ENCODE assay signal across 21 cellular contexts in genomic region chr4:121648518-121648917, GRCh38. TPM values are rescaled to one million over a fixed set of nuclear protein-coding genes. Genes with fewer than 3 reads are reported as not detected.
DNase-seq lines count a peak whose midpoint lies in the region; ATAC-seq and TF ChIP-seq lines count a peak whose summit lies in the region.
"Had no signal": no experiment of that assay in that cellular context is flagged by ENCODE, and none has a peak within 500 bp of the region (broad histone marks: within the 10 kb centered on the region; RNA-seq: fewer than 3 reads in every experiment).

No MANE protein-coding gene starts in this region.

- WGBS in trophoblast cell (ENCODE audit: extremely low coverage, insufficient coverage, insufficient read length): no CpG with 5 or more reads among the region's 3 CpGs

- no peak overlapping the region for H2BK120ac ChIP-seq in trophoblast cell (ENCODE audit: insufficient read depth, low read length, poor library complexity)

- H3K14ac ChIP-seq in trophoblast cell (ENCODE audit: low read length): no peak overlapping the region

- H4K8ac ChIP-seq in trophoblast cell (ENCODE audit: low read depth, low read length): no peak overlapping the region

- no peak overlapping the region for H2AK5ac ChIP-seq in trophoblast cell (ENCODE audit: low read length)

- H3K27ac ChIP-seq in trophoblast cell (ENCODE audit: low read depth, low read length): no peak overlapping the region

- no peaks in the 10 kb centered on the region for H3K79me1 ChIP-seq in trophoblast cell (ENCODE audit: low read length)

- H2BK5ac ChIP-seq in trophoblast cell (ENCODE audit: low read depth, low read length, poor library complexity): no peak overlapping the region

- TF ChIP-seq CTCF in fibroblast of the aortic adventitia (IDR thresholded peaks at IDR 0.05; ENCODE audit: insufficient read depth, low read length): no peak

- H2AFZ ChIP-seq in trophoblast cell (ENCODE audit: insufficient read depth, low read length, poor library complexity): no peak overlapping the region

- H3K4ac ChIP-seq in trophoblast cell (ENCODE audit: low read depth, low read length): no peak overlapping the region

- H3K18ac ChIP-seq in trophoblast cell (ENCODE audit: low read length): no peak overlapping the region

- H3K27me3 ChIP-seq in adipocyte (replicated peaks; ENCODE audit: control insufficient read depth, insufficient read depth, low read length): no peaks in the 10 kb centered on the region
- H3K27me3 ChIP-seq in trophoblast cell (ENCODE audit: insufficient read depth, low read length): no peaks in the 10 kb centered on the region

- no peak overlapping the region for H2BK12ac ChIP-seq in trophoblast cell (ENCODE audit: low read length)

- no peaks in the 10 kb centered on the region for H3K9me3 ChIP-seq in adipocyte (ENCODE audit: control insufficient read depth, low read length)
- no peaks in the 10 kb centered on the region for H3K9me3 ChIP-seq in trophoblast cell (ENCODE audit: insufficient read depth, low read depth, low read length)
- H3K9me3 ChIP-seq: BE2C had no signal

- H4K91ac ChIP-seq in trophoblast cell (ENCODE audit: low read depth, low read length): no peak overlapping the region

- no peak overlapping the region for H3K9ac ChIP-seq in adipocyte (ENCODE audit: low read length)
- no peak overlapping the region for H3K9ac ChIP-seq in trophoblast cell (ENCODE audit: low read length)

- H4K12ac ChIP-seq in trophoblast cell (ENCODE audit: low read depth, low read length): no peak overlapping the region

- DNase-seq in ELF-1 (ENCODE audit: low read depth, low spot score) (peak; percentile 16), adipocyte (ENCODE audit: low read depth) (peak; percentile 15), fibroblast of the aortic adventitia (ENCODE audit: low read depth) (peak; percentile 90), trophoblast cell (peak; percentile 62 to 67), SKM-1 (lab: John Stamatoyannopoulos, UW; ENCODE audit: unreplicated experiment) (no peak), DMS79 (lab: John Stamatoyannopoulos, UW) (no peak)
- no peak for DNase-seq in activated CD4-positive, CD25-positive, alpha-beta regulatory T cell (lab: John Stamatoyannopoulos, UW)
- DNase-seq: BE2C; CD4-positive, alpha-beta memory T cell; DND-41; GF-D8; HFFc6; KG1; NCI-H1092 treated with DMSO at 0.1 percent for 48 hours; NCI-H1694; NCI-H2171 treated with DMSO at 0.1 percent for 48 hours; NCI-H510A; NCI-H82; SHP77 had no signal

- no peaks in the 10 kb centered on the region for H3K79me2 ChIP-seq in trophoblast cell (ENCODE audit: control insufficient read depth, insufficient read depth, low read length, poor library complexity)

- H3K4me2 ChIP-seq in trophoblast cell (ENCODE audit: low read length): no peak overlapping the region

- H3K4me1 ChIP-seq in adipocyte (ENCODE audit: control insufficient read depth, insufficient read depth, low read length): peaks cover 7% of the 10 kb centered on the region
- H3K4me1 ChIP-seq in trophoblast cell (ENCODE audit: control insufficient read depth in 1 of 2, insufficient read depth in 2 of 2, low read length in 2 of 2): no peaks in the 10 kb centered on the region
- H3K4me1 ChIP-seq: BE2C had no signal

- no peak overlapping the region for H3K23ac ChIP-seq in trophoblast cell (ENCODE audit: low read length)

- H3K4me3 ChIP-seq in adipocyte (ENCODE audit: low read length) (no peak overlapping the region), fibroblast of the aortic adventitia (ENCODE audit: low read depth, low read length) (no peak overlapping the region), trophoblast cell (ENCODE audit: low read depth, low read length) (no peak overlapping the region)

- no peak for ATAC-seq in HG02870 (IDR thresholded peaks at IDR 0.05; ENCODE audit: unreplicated experiment)
- ATAC-seq: Panc1 had no signal

- H3K36me3 ChIP-seq in adipocyte (ENCODE audit: control insufficient read depth, insufficient read depth, low read length, severe bottlenecking): no peaks in the 10 kb centered on the region
- no peaks in the 10 kb centered on the region for H3K36me3 ChIP-seq in trophoblast cell (ENCODE audit: control insufficient read depth in 1 of 2, insufficient read depth in 2 of 2, low read length in 2 of 2)
- H3K36me3 ChIP-seq: BE2C had no signal

RNA-seq across cellular contexts. Expression of gene ANXA5, which starts 48.3 kb away (rescaled TPM):
- total RNA-seq in fibroblast of the aortic adventitia (ENCODE audit: low replicate concordance): 496 and 1,355 TPM in 2 replicates
- polyA plus RNA-seq in trophoblast cell (2013): 470 and 474 TPM in 2 replicates

Comparison
In these comparisons a context has a peak if more than half of its experiments do, and no peak if none do; other contexts are left out.
1. DNase-seq: peak in ELF-1 (single experiment), adipocyte (single experiment), fibroblast of the aortic adventitia (single experiment) and trophoblast cell (2 of 2); none in SKM-1 (single experiment), DMS79 (single experiment) and activated CD4-positive, CD25-positive, alpha-beta regulatory T cell (0 of 4).